2 cellular contexts compared by ENCODE assay signal in the genomic region with DNA sequence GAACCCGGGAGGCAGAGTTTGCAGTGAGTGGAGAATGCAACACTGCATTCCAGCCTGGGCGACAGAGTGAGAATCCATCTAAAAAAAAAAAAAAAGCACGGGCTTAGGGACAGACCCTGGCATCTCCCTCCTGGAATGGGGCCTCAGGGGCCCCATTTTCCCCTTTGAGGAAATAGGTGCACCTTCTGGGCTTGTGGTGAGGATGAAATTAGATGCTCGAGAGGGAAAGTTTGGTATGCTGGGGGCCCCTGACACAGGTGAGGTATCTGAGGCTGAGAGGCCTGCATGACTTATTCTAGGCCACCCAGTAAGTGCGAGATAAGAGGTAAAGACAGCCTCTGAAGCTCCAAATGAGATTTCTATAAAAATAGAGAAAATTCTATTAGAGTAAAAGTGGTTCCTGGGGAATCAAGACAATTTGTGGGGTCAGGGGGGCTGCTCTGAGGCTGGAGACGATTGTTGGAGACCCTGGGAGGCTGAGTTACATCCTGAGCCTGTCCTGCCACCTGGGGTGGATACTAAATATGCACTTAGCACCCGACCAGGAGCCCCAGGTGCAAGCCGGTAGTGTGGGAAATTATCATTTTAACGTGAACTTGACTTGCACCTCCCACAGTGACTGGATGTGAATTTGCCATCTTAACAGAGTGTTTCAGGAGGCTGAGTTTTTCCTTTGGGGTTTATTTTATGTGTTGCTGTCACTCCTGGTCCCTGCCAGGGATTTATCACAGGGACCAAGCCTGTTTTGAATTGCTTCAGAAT.
TF ChIP-seq lines count a peak whose summit lies in the region.

No MANE protein-coding gene starts in this region.

TF ChIP-seq in HepG2, 621 proteins besides CTCF, POLR2A, EP300 and RAD21:
- TF ChIP-seq BCL3 (CRISPR knock-in tag; IDR thresholded peaks at IDR 0.05) (no peak), NR2F6 (IDR thresholded peaks at IDR 0.05) (no peak), NR2F6 (CRISPR knock-in tag; IDR thresholded peaks at IDR 0.05) (no peak), ZBTB21 (CRISPR knock-in tag; IDR thresholded peaks at IDR 0.05) (no peak), ZNF75D (CRISPR knock-in tag; IDR thresholded peaks at IDR 0.05; ENCODE audit: borderline replicate concordance) (no peak), ZNF441 (CRISPR knock-in tag; IDR thresholded peaks at IDR 0.05; ENCODE audit: borderline replicate concordance) (no peak)

TF ChIP-seq in H1, 55 proteins besides CTCF, POLR2A, EP300 and RAD21:
- no peak for TF ChIP-seq SIN3A (conservative IDR thresholded peaks at IDR 0.05 in 1 of 2, IDR thresholded peaks at IDR 0.05 in 1 of 2; ENCODE audit: low read depth in 1 of 2, low read length in 2 of 2)
- TF ChIP-seq TEAD4 (IDR thresholded peaks at IDR 0.05; ENCODE audit: low read depth, low read length), result no peak
- no peak for TF ChIP-seq SRF (IDR thresholded peaks at IDR 0.05; ENCODE audit: low read depth, low read length)
- TF ChIP-seq TBP (IDR thresholded peaks at IDR 0.05; ENCODE audit: low read depth, low read length), result no peak
- no peak for TF ChIP-seq CBX5 (IDR thresholded peaks at IDR 0.05; ENCODE audit: low read depth, low read length)
- TF ChIP-seq KDM5A (IDR thresholded peaks at IDR 0.05; ENCODE audit: low read length), result no peak
- TF ChIP-seq GTF2F1 (IDR thresholded peaks at IDR 0.05; ENCODE audit: borderline replicate concordance, low read depth, low read length), result no peak
- no peak for TF ChIP-seq SAP30 (IDR thresholded peaks at IDR 0.05; ENCODE audit: insufficient read depth, insufficient replicate concordance, low read length)
- TF ChIP-seq GABPA (IDR thresholded peaks at IDR 0.05; ENCODE audit: borderline replicate concordance, insufficient read depth, low read length), result no peak
